Comparison of ENCODE assay signal across 27 cellular contexts in the genomic region with DNA sequence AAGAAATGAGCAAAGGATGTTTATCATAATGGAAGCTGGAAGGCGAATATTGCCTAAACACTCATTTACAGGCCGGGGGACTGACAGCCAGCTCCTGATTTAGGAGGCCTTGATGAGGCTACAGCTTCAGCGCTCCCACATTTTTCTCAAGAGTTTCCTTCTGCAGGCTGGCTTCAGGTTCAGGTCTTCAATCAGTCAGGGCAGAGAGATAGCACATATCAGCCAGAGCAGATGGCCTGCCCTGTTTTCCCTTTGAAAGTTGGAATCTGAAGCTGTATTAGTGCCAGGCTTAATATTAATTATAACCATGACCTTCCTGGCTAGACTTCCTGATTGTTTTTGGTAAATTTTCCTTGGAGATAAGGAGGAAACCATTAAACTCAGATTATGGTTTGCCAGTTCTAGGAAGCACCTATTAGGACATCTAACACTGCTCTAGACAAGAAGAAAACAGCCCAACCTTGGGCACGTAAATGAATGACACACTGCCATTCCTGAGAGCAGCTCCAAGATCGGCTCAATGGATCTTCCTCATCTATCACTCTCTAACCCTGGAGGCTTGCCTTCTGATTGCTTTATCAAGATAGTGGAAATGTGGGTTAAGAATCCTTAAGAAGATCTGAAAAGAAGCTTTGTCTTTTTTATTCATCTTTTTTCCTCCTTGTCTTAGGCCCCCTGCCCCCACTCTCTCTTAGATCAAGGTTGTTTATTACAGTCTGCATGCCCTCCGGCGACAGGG.
DNase-seq lines count a peak whose midpoint lies in the region; ATAC-seq and TF ChIP-seq lines count a peak whose summit lies in the region.
"Had no signal": no experiment of that assay in that cellular context is flagged by ENCODE, and none has a peak within 500 bp of the region (broad histone marks: within the 10 kb centered on the region; RNA-seq: fewer than 3 reads in every experiment).

No MANE protein-coding gene starts in this region.

- H3F3A ChIP-seq in SK-N-SH (replicated peaks; ENCODE audit: insufficient read depth) (no peaks in the 10 kb centered on the region), neural progenitor cell (ENCODE audit: low read depth) (no peaks in the 10 kb centered on the region)

- H2AFZ ChIP-seq in SK-N-SH (ENCODE audit: low read depth), result no peak overlapping the region
- H2AFZ ChIP-seq in neural progenitor cell (replicated peaks), result no peak overlapping the region

- H3K4me2 ChIP-seq in SK-N-SH (no peak overlapping the region), neural progenitor cell (no peak overlapping the region)

- peaks cover 48% of the 10 kb centered on the region for H3K4me1 Mint-ChIP-seq in CD4-positive, alpha-beta T cell (ENCODE audit: low read depth)
- H3K4me1 Mint-ChIP-seq in T-helper 17 cell, result peaks cover 26% of the 10 kb centered on the region
- peaks cover 11 to 24% of the 10 kb centered on the region in 2 donors for H3K4me1 Mint-ChIP-seq in effector memory CD8-positive, alpha-beta T cell (ENCODE audit: low read depth in 2 of 2)
- H3K4me1 Mint-ChIP-seq in neural progenitor cell, result peaks cover 4% of the 10 kb centered on the region

- peak; percentile 26 for DNase-seq in DMS 273 (lab: John Stamatoyannopoulos, UW; ENCODE audit: unreplicated experiment)
- DNase-seq in DMS 273 treated with DMSO at 0.1 percent for 48 hours (lab: John Stamatoyannopoulos, UW), result no peak
- peak in 1 of 10 experiments; percentile 25 for DNase-seq in CD4-positive, alpha-beta T cell
- no peak for DNase-seq in T-helper 17 cell
- DNase-seq in effector memory CD8-positive, alpha-beta T cell, result no peak
- DNase-seq in iPS-NIHi7 (ENCODE audit: extremely low spot score), result no peak
- DNase-seq in SK-N-SH, result no peak
- no peak for DNase-seq in neural progenitor cell (ENCODE audit: low spot score)
- DNase-seq: activated CD4-positive, alpha-beta T cell treated with anti-CD3 and anti-CD28 coated beads for 48 hours; activated CD8-positive, alpha-beta memory T cell treated with anti-CD3 and anti-CD28 coated beads, Interleukin-2, amount 10 ng/mL, durations not matched to agents 7 days and 5 days; body of pancreas; COR-L47; kidney; MG63; midbrain; natural killer cell; NCI-H2029; NCI-H69; retina; SHP77 treated with DMSO at 0.1 percent for 48 hours; stimulated activated CD4-positive, alpha-beta T cell treated with anti-CD3 and anti-CD28 coated beads, Interleukin-1b, Interleukin-23, amount 100 ng/mL, for 48 hours had no signal

- H3K27me3 ChIP-seq in CD4-positive, alpha-beta T cell (ENCODE audit: control insufficient read depth, insufficient read depth, low read length), result no peaks in the 10 kb centered on the region
- H3K27me3 ChIP-seq in SK-N-SH (ENCODE audit: insufficient read depth), result no peaks in the 10 kb centered on the region
- H3K27me3 ChIP-seq in neural progenitor cell, result no peaks in the 10 kb centered on the region
- H3K27me3 ChIP-seq: body of pancreas, MG63, tibial nerve had no signal

- no peak for TF ChIP-seq EP300 in SK-N-SH (IDR thresholded peaks at IDR 0.05; ENCODE audit: borderline replicate concordance in 1 of 2, low read depth in 1 of 2, low read length in 1 of 2)

- POLR2A ChIA-PET in CD4-positive, alpha-beta T cell (lab: Charles Lee), result interaction anchor here (0.6 kb wide), 1 partner anchor 1122 kb away, joined by 3 read pairs; no protein-coding TSS in a partner anchor
- POLR2A ChIA-PET in SK-N-SH (lab: Yijun Ruan, JAX), result no interaction called here

- no peak for ATAC-seq in CD4-positive, alpha-beta T cell (ENCODE audit: poor library complexity)
- no peak for ATAC-seq in T-helper 17 cell
- ATAC-seq in effector memory CD8-positive, alpha-beta T cell (replicated peaks), result no peak
- ATAC-seq: activated CD8-positive, alpha-beta memory T cell treated with anti-CD3 and anti-CD28 coated beads, Interleukin-2, amount 10 ng/mL, durations not matched to agents 7 days and 5 days; body of pancreas; HCT116; natural killer cell; Panc1 had no signal

- peaks cover 3% of the 10 kb centered on the region for H3K9me3 Mint-ChIP-seq in CD4-positive, alpha-beta T cell
- no peaks in the 10 kb centered on the region for H3K9me3 Mint-ChIP-seq in effector memory CD8-positive, alpha-beta T cell
- H3K9me3 Mint-ChIP-seq in neural progenitor cell, result no peaks in the 10 kb centered on the region
- H3K9me3 Mint-ChIP-seq: natural killer cell had no signal

- H3K27ac Mint-ChIP-seq in CD4-positive, alpha-beta T cell, result peak overlapping the region; percentile 77
- peak overlapping the region; percentile 92 for H3K27ac Mint-ChIP-seq in T-helper 17 cell
- H3K27ac Mint-ChIP-seq in effector memory CD8-positive, alpha-beta T cell, result peak overlapping the region; percentile 17 to 84
- H3K27ac Mint-ChIP-seq in neural progenitor cell, result no peak overlapping the region
- H3K27ac Mint-ChIP-seq: activated CD8-positive, alpha-beta memory T cell treated with anti-CD3 and anti-CD28 coated beads, Interleukin-2, amount 10 ng/mL, durations not matched to agents 7 days and 5 days had no signal

- CTCF ChIA-PET in CD4-positive, alpha-beta T cell (lab: Charles Lee), result no interaction called here
- CTCF ChIA-PET in SK-N-SH (lab: Yijun Ruan, JAX), result interaction anchor here (1.1 kb wide), 1 partner anchor 17 kb away, joined by 4 read pairs; no protein-coding TSS in a partner anchor

- H3K9me3 ChIP-seq in CD4-positive, alpha-beta T cell (ENCODE audit: control insufficient read depth, low read length), result no peaks in the 10 kb centered on the region
- H3K9me3 ChIP-seq in T-helper 17 cell (ENCODE audit: control insufficient read depth, low read length, poor library complexity, severe bottlenecking) (no peaks in the 10 kb centered on the region), SK-N-SH (no peaks in the 10 kb centered on the region), neural progenitor cell (ENCODE audit: low read depth) (no peaks in the 10 kb centered on the region)
- H3K9me3 ChIP-seq: body of pancreas, MG63 had no signal

- H3K4me1 ChIP-seq in SK-N-SH (ENCODE audit: control insufficient read depth in 1 of 2, insufficient read depth in 2 of 2, low read depth in 1 of 2, low read length in 1 of 2) (no peaks in the 10 kb centered on the region; a peak in 1 of 4 replicates), neural progenitor cell (no peaks in the 10 kb centered on the region)
- H3K4me1 ChIP-seq: body of pancreas, tibial nerve had no signal

- H3K9ac ChIP-seq in SK-N-SH (no peak overlapping the region), neural progenitor cell (no peak overlapping the region)

- H3K27me3 Mint-ChIP-seq in CD4-positive, alpha-beta T cell, result no peaks in the 10 kb centered on the region
- no peaks in the 10 kb centered on the region for H3K27me3 Mint-ChIP-seq in T-helper 17 cell
- no peaks in the 10 kb centered on the region for H3K27me3 Mint-ChIP-seq in effector memory CD8-positive, alpha-beta T cell
- H3K27me3 Mint-ChIP-seq in neural progenitor cell (ENCODE audit: insufficient read depth, low read depth), result no peaks in the 10 kb centered on the region

- TF ChIP-seq CTCF in CD4-positive, alpha-beta T cell (IDR thresholded peaks at IDR 0.05), result no peak
- TF ChIP-seq CTCF in SK-N-SH (IDR thresholded peaks at IDR 0.05) (no peak), neural progenitor cell (IDR thresholded peaks at IDR 0.05) (no peak)

- H3K27ac ChIP-seq in CD4-positive, alpha-beta T cell (ENCODE audit: low read depth, low read length), result no peak overlapping the region
- H3K27ac ChIP-seq in SK-N-SH (ENCODE audit: low read depth in 2 of 2, low read length in 1 of 2), result no peak overlapping the region
- no peak overlapping the region for H3K27ac ChIP-seq in neural progenitor cell
- H3K27ac ChIP-seq: 22Rv1, body of pancreas, epithelial cell of prostate, tibial nerve had no signal

- H3K36me3 Mint-ChIP-seq in CD4-positive, alpha-beta T cell (ENCODE audit: low read depth), result no peaks in the 10 kb centered on the region
- H3K36me3 Mint-ChIP-seq in T-helper 17 cell (ENCODE audit: low read depth) (no peaks in the 10 kb centered on the region), neural progenitor cell (no peaks in the 10 kb centered on the region)
- H3K36me3 Mint-ChIP-seq in effector memory CD8-positive, alpha-beta T cell (ENCODE audit: insufficient read depth), result no peaks in the 10 kb centered on the region
- H3K36me3 Mint-ChIP-seq: natural killer cell had no signal

- H3K79me2 ChIP-seq in SK-N-SH (ENCODE audit: insufficient read depth) (no peaks in the 10 kb centered on the region), neural progenitor cell (ENCODE audit: low read depth) (no peaks in the 10 kb centered on the region)

- no peak overlapping the region for H3K4me3 Mint-ChIP-seq in CD4-positive, alpha-beta T cell
- H3K4me3 Mint-ChIP-seq in T-helper 17 cell (peak overlapping the region; percentile 75), neural progenitor cell (no peak overlapping the region)
- no peak overlapping the region for H3K4me3 Mint-ChIP-seq in effector memory CD8-positive, alpha-beta T cell
- H3K4me3 Mint-ChIP-seq: activated CD8-positive, alpha-beta memory T cell treated with anti-CD3 and anti-CD28 coated beads, Interleukin-2, amount 10 ng/mL, durations not matched to agents 7 days and 5 days; natural killer cell had no signal

- H3K36me3 ChIP-seq in SK-N-SH (replicated peaks in 1 of 2; ENCODE audit: control insufficient read depth in 1 of 2, insufficient read depth in 2 of 2, low read length in 1 of 2), result no peaks in the 10 kb centered on the region
- H3K36me3 ChIP-seq in neural progenitor cell, result no peaks in the 10 kb centered on the region
- H3K36me3 ChIP-seq: MG63, tibial nerve had no signal

- H4K20me1 ChIP-seq in SK-N-SH (ENCODE audit: insufficient read depth) (no peaks in the 10 kb centered on the region), neural progenitor cell (ENCODE audit: low read depth) (no peaks in the 10 kb centered on the region)

- H3K9me2 ChIP-seq in SK-N-SH, result no peaks in the 10 kb centered on the region

- TF ChIP-seq RAD21 in SK-N-SH (IDR thresholded peaks at IDR 0.05; ENCODE audit: low read length), result no peak

- no peak overlapping the region for H3K4me3 ChIP-seq in SK-N-SH (ENCODE audit: low read depth in 2 of 2, low read length in 1 of 2)
- H3K4me3 ChIP-seq in neural progenitor cell, result no peak overlapping the region
- H3K4me3 ChIP-seq: body of pancreas, MG63, skin epidermis, tibial nerve had no signal

- 65% methylated on average over 6 of the region's 7 CpGs for WGBS in SK-N-SH (ENCODE audit: low lambda C conversion rate)

- intact Hi-C loops in CD4-positive, alpha-beta T cell (cut with DNase I, micrococcal nuclease), result no loop called here

TF ChIP-seq in SK-N-SH, 30 proteins besides CTCF, POLR2A, EP300 and RAD21:
- TF ChIP-seq, protein P1, sequence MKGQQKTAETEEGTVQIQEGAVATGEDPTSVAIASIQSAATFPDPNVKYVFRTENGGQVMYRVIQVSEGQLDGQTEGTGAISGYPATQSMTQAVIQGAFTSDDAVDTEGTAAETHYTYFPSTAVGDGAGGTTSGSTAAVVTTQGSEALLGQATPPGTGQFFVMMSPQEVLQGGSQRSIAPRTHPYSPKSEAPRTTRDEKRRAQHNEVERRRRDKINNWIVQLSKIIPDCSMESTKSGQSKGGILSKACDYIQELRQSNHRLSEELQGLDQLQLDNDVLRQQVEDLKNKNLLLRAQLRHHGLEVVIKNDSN (IDR thresholded peaks at IDR 0.05; ENCODE audit: borderline replicate concordance, low read depth), result no peak
- TF ChIP-seq NFIC (IDR thresholded peaks at IDR 0.05; ENCODE audit: borderline replicate concordance), result no peak
